Comparison of ENCODE assay signal across 14 cellular contexts in genomic region chr9:83166369-83166768, GRCh38.
DNase-seq lines count a peak whose midpoint lies in the region; TF ChIP-seq lines count a peak whose summit lies in the region.
"Had no signal": no experiment of that assay in that cellular context is flagged by ENCODE, and none has a peak within 500 bp of the region (broad histone marks: within the 10 kb centered on the region; RNA-seq: fewer than 3 reads in every experiment).

No MANE protein-coding gene starts in this region.

- H3K36me3 Mint-ChIP-seq in Caco-2 (ENCODE audit: insufficient read depth, unreplicated experiment): no peaks in the 10 kb centered on the region
- H3K36me3 Mint-ChIP-seq in mesothelial cell of epicardium: no peaks in the 10 kb centered on the region

- H3K27ac Mint-ChIP-seq in Caco-2 (ENCODE audit: unreplicated experiment) (no peak overlapping the region), mesothelial cell of epicardium (peak overlapping the region; percentile 75)
- H3K27ac Mint-ChIP-seq: activated CD8-positive, alpha-beta T cell treated with anti-CD3 and anti-CD28 coated beads, Interleukin-2, amount 10 ng/mL, durations not matched to agents 7 days and 5 days; nephron; T-helper 1 cell treated with Interleukin-12 subunit alpha and Interleukin-12 subunit beta and Interleukin-4 antibody, amounts not matched to agents 30 μg/mL and 1 μg/mL, for 36 hours had no signal

- H3K36me3 ChIP-seq in Caco-2 (ENCODE audit: control insufficient read depth, insufficient read depth, low read length) (no peaks in the 10 kb centered on the region), mesendoderm (ENCODE audit: control insufficient read depth, insufficient read depth, low read length) (no peaks in the 10 kb centered on the region), uterus (no peaks in the 10 kb centered on the region)

- no peak overlapping the region for H3K56ac ChIP-seq in mesendoderm (ENCODE audit: low read length)

- no peaks in the 10 kb centered on the region for H3K4me1 ChIP-seq in Caco-2
- H3K4me1 ChIP-seq in mesendoderm (ENCODE audit: control insufficient read depth, low read depth, low read length): no peaks in the 10 kb centered on the region
- no peaks in the 10 kb centered on the region for H3K4me1 ChIP-seq in uterus

- H3K4me3 ChIP-seq in Caco-2 (ENCODE audit: low read depth, low read length): no peak overlapping the region
- no peak overlapping the region for H3K4me3 ChIP-seq in mesendoderm (ENCODE audit: low read length)
- no peak overlapping the region for H3K4me3 ChIP-seq in uterus

- no peak overlapping the region for H2BK120ac ChIP-seq in mesendoderm (ENCODE audit: low read depth, low read length)

- H3K9me3 ChIP-seq in Caco-2: no peaks in the 10 kb centered on the region
- no peaks in the 10 kb centered on the region for H3K9me3 ChIP-seq in uterus

- no peak overlapping the region for H3K18ac ChIP-seq in mesendoderm (ENCODE audit: low read length)

- DNase-seq in Caco-2: peak; percentile 2 to 35
- DNase-seq in NCI-H146 (lab: John Stamatoyannopoulos, UW): peak; percentile 15
- DNase-seq in T47D (ENCODE audit: low read depth in 1 of 2, low spot score in 1 of 2): peak; percentile 63 to 99
- no peak for DNase-seq in mesothelial cell of epicardium (ENCODE audit: low spot score in 2 of 2, unreplicated experiment in 2 of 2)
- no peak for DNase-seq in nucleus accumbens (lab: John Stamatoyannopoulos, UW)
- no peak for DNase-seq in mesendoderm
- DNase-seq in NCI-H2107 (lab: John Stamatoyannopoulos, UW): no peak
- DNase-seq in uterus: no peak
- DNase-seq: activated CD8-positive, alpha-beta T cell treated with anti-CD3 and anti-CD28 coated beads, Interleukin-2, amount 10 ng/mL, durations not matched to agents 7 days and 5 days; activated naive CD4-positive, alpha-beta T cell treated with anti-CD3 and anti-CD28 coated beads, Interleukin-2, amount 50 U/mL, for 16 hours; stimulated activated CD4-positive, alpha-beta T cell treated with anti-CD3 and anti-CD28 coated beads, Interleukin-12 subunit alpha, Interleukin-12 subunit beta, amount 100 ng/mL, for 4 hours had no signal

- H3K23ac ChIP-seq in mesendoderm (ENCODE audit: low read length): no peak overlapping the region

- no peak for TF ChIP-seq POLR2A in uterus (IDR thresholded peaks at IDR 0.05)

- H3K4me1 Mint-ChIP-seq in Caco-2 (ENCODE audit: low read depth, unreplicated experiment) (no peaks in the 10 kb centered on the region), mesothelial cell of epicardium (peaks cover 5% of the 10 kb centered on the region)
- H3K4me1 Mint-ChIP-seq: nephron had no signal

- no peak overlapping the region for H2AK5ac ChIP-seq in mesendoderm (ENCODE audit: low read length)

- H3K27me3 Mint-ChIP-seq in Caco-2 (ENCODE audit: insufficient read depth, unreplicated experiment) (no peaks in the 10 kb centered on the region), mesothelial cell of epicardium (ENCODE audit: low read depth) (peaks cover 2% of the 10 kb centered on the region)

- H2BK5ac ChIP-seq in mesendoderm (ENCODE audit: low read length): no peak overlapping the region

- no peak overlapping the region for H4K8ac ChIP-seq in mesendoderm (ENCODE audit: low read depth, low read length)

- in situ Hi-C loops in T47D (cut with HindIII; ENCODE audit: low pct_unique_long_range_greater_than_20kb, low sequenced_read_pairs): no loop called here

- no CpG with 5 or more reads among the region's 5 CpGs for WGBS in mesendoderm (ENCODE audit: extremely low coverage, insufficient coverage, low lambda C conversion rate)

- H3K9ac ChIP-seq in mesendoderm (ENCODE audit: low read length): no peak overlapping the region

- H3K79me2 ChIP-seq in mesendoderm (ENCODE audit: control insufficient read depth, insufficient read depth, low read length): no peaks in the 10 kb centered on the region

- no TSS peak for BruUV-seq in Caco-2 (replicated peaks; lab: Mats Ljungman, UMichigan)

- POLR2A ChIA-PET in Caco-2 (lab: Charles Lee): no interaction called here

- no peaks in the 10 kb centered on the region for H3K79me1 ChIP-seq in mesendoderm (ENCODE audit: low read length)

- H3K27me3 ChIP-seq in Caco-2 (replicated peaks; ENCODE audit: control insufficient read depth, insufficient read depth, low read length): no peaks in the 10 kb centered on the region
- H3K27me3 ChIP-seq in mesendoderm (ENCODE audit: insufficient read depth, low read length, poor library complexity): no peaks in the 10 kb centered on the region
- H3K27me3 ChIP-seq in uterus: no peaks in the 10 kb centered on the region

- H3K9me3 Mint-ChIP-seq in Caco-2 (ENCODE audit: unreplicated experiment) (no peaks in the 10 kb centered on the region), mesothelial cell of epicardium (peaks cover 28% of the 10 kb centered on the region)

- no peak overlapping the region for H3K4ac ChIP-seq in mesendoderm (ENCODE audit: low read depth, low read length)

- H3K4me2 ChIP-seq in mesendoderm (ENCODE audit: low read length): no peak overlapping the region

- intact Hi-C loops in Caco-2 (cut with micrococcal nuclease; ENCODE audit: unreplicated experiment): no loop called here
- intact Hi-C loops in uterus (cut with DNase I; ENCODE audit: low total_unique reads): no loop called here

- H3K27ac ChIP-seq in mesendoderm (ENCODE audit: low read depth, low read length) (no peak overlapping the region), uterus (no peak overlapping the region)
- H3K27ac ChIP-seq: HL-60 had no signal

- no peak overlapping the region for H2BK15ac ChIP-seq in mesendoderm (replicated peaks; ENCODE audit: low read depth)

- CTCF ChIA-PET in Caco-2 (lab: Charles Lee): no interaction called here

- no peak overlapping the region for H4K5ac ChIP-seq in mesendoderm (ENCODE audit: low read length)

- H3K4me3 Mint-ChIP-seq in Caco-2 (ENCODE audit: unreplicated experiment) (no peak overlapping the region), mesothelial cell of epicardium (no peak overlapping the region)
- H3K4me3 Mint-ChIP-seq: activated CD8-positive, alpha-beta T cell treated with anti-CD3 and anti-CD28 coated beads, Interleukin-2, amount 10 ng/mL, durations not matched to agents 7 days and 5 days; nephron; T-helper 1 cell treated with Interleukin-12 subunit alpha and Interleukin-12 subunit beta and Interleukin-4 antibody, amounts not matched to agents 30 μg/mL and 1 μg/mL, for 36 hours had no signal

- TF ChIP-seq CTCF in Caco-2 (IDR thresholded peaks at IDR 0.05; ENCODE audit: insufficient read depth in 1 of 2, low read depth in 1 of 2, low read length in 1 of 2, severe bottlenecking in 1 of 2, unreplicated experiment in 1 of 2) (no peak), mesothelial cell of epicardium (IDR thresholded peaks at IDR 0.05; ENCODE audit: unreplicated experiment) (no peak), uterus (IDR thresholded peaks at IDR 0.05) (no peak)

Comparison
In these comparisons a context has a peak if more than half of its experiments do, and no peak if none do; other contexts are left out.
1. DNase-seq: peak in Caco-2 (2 of 2), NCI-H146 (single experiment) and T47D (2 of 2); none in mesothelial cell of epicardium (0 of 2), nucleus accumbens (0 of 56), mesendoderm (single experiment), NCI-H2107 (single experiment) and uterus (0 of 2).